25 cellular contexts compared by ENCODE assay signal in genomic region chr7:104368006-104368405, GRCh38. TPM values are rescaled to one million over a fixed set of nuclear protein-coding genes. Genes with fewer than 3 reads are reported as not detected.
DNase-seq lines count a peak whose midpoint lies in the region; ATAC-seq and TF ChIP-seq lines count a peak whose summit lies in the region.
"Had no signal": no experiment of that assay in that cellular context is flagged by ENCODE, and none has a peak within 500 bp of the region (broad histone marks: within the 10 kb centered on the region; RNA-seq: fewer than 3 reads in every experiment).

No MANE protein-coding gene starts in this region.

- H3K36me3 ChIP-seq in GM23338 (ENCODE audit: insufficient read depth) (no peaks in the 10 kb centered on the region), mesendoderm (ENCODE audit: control insufficient read depth, insufficient read depth, low read length) (no peaks in the 10 kb centered on the region)
- H3K36me3 ChIP-seq: MG63 had no signal

- H3K79me2 ChIP-seq in GM23338 (replicated peaks; ENCODE audit: insufficient read depth): no peaks in the 10 kb centered on the region
- H3K79me2 ChIP-seq in mesendoderm (ENCODE audit: control insufficient read depth, insufficient read depth, low read length): no peaks in the 10 kb centered on the region

- ATAC-seq in GM23338 (no peak), GM19467 (IDR thresholded peaks at IDR 0.05; ENCODE audit: unreplicated experiment) (no peak)
- ATAC-seq: PC-3, T-helper 17 cell had no signal

- H2AFZ ChIP-seq in GM23338: peak overlapping the region; percentile 77

- DNase-seq in DMS 273 treated with DMSO at 0.1 percent for 48 hours (lab: John Stamatoyannopoulos, UW): peak; percentile 38
- DNase-seq in GM23338 (ENCODE audit: low spot score): no peak
- DNase-seq in astrocyte of the hippocampus (ENCODE audit: low read depth, low spot score): peak; percentile 37
- DNase-seq in mesendoderm: peak; percentile 25
- DNase-seq in mucosa of gallbladder (ENCODE audit: low spot score): no peak
- no peak for DNase-seq in activated T-cell treated with anti-CD3 and anti-CD28 coated beads, Interleukin-2, amount 50 U/mL, for 1 hour
- DNase-seq: C1 segment of cervical spinal cord; CD4-positive, alpha-beta memory T cell; COR-L47; DMS79; GF-D8; GOT3; HCEC 1CT; KG1; MG63; NCI-H2081; NCI-H2227 treated with DMSO at 0.1 percent for 48 hours; NCI-H526 treated with DMSO at 0.1 percent for 48 hours; PC-3; SK-N-SH; SW 1271; T-helper 17 cell had no signal

- no peaks in the 10 kb centered on the region for H3K9me3 Mint-ChIP-seq in GM23338

- 0 out of 2 replicates have a peak, but pooled peaks cover 1% of the 10 kb centered on the region for H3F3A ChIP-seq in GM23338 (replicated peaks; ENCODE audit: low read depth)

- H2BK15ac ChIP-seq in mesendoderm (replicated peaks; ENCODE audit: low read depth): no peak overlapping the region

- H3K27ac ChIP-seq in GM23338 (ENCODE audit: low read depth) (no peak overlapping the region), mesendoderm (ENCODE audit: low read depth, low read length) (no peak overlapping the region)

- H3K9me2 ChIP-seq in GM23338 (ENCODE audit: insufficient read depth): no peaks in the 10 kb centered on the region
- H3K9me2 ChIP-seq: SK-N-SH had no signal

- H3K27me3 ChIP-seq in GM23338 (ENCODE audit: insufficient read depth) (no peaks in the 10 kb centered on the region), mesendoderm (ENCODE audit: insufficient read depth, low read length, poor library complexity) (no peaks in the 10 kb centered on the region)
- H3K27me3 ChIP-seq: MG63 had no signal

- WGBS in mesendoderm (ENCODE audit: extremely low coverage, insufficient coverage, low lambda C conversion rate): no CpG with 5 or more reads among the region's 1 CpG

- no peak overlapping the region for H3K4me3 ChIP-seq in GM23338
- H3K4me3 ChIP-seq in mesendoderm (ENCODE audit: low read length): no peak overlapping the region
- H3K4me3 ChIP-seq: MG63 had no signal

- H3K9ac ChIP-seq in mesendoderm (ENCODE audit: low read length): no peak overlapping the region
- H3K9ac ChIP-seq: SK-N-SH had no signal

- H3K27me3 Mint-ChIP-seq in GM23338 (ENCODE audit: insufficient read depth, low read depth, poor library complexity): no peaks in the 10 kb centered on the region

- H3K4me3 Mint-ChIP-seq in GM23338: no peak overlapping the region
- H3K4me3 Mint-ChIP-seq: T-helper 17 cell had no signal

- no peak overlapping the region for H3K56ac ChIP-seq in mesendoderm (ENCODE audit: low read length)

- H4K8ac ChIP-seq in mesendoderm (ENCODE audit: low read depth, low read length): no peak overlapping the region

- no peak overlapping the region for H2AK5ac ChIP-seq in mesendoderm (ENCODE audit: low read length)

- no peaks in the 10 kb centered on the region for H4K20me1 ChIP-seq in GM23338 (replicated peaks; ENCODE audit: insufficient read depth)

- H3K27ac Mint-ChIP-seq in GM23338: no peak overlapping the region
- H3K27ac Mint-ChIP-seq: CD4-positive, alpha-beta memory T cell; T-helper 17 cell had no signal

- H3K18ac ChIP-seq in mesendoderm (ENCODE audit: low read length): peak overlapping the region; percentile 39

- H3K79me1 ChIP-seq in mesendoderm (ENCODE audit: low read length): no peaks in the 10 kb centered on the region

- H3K4me1 ChIP-seq in GM23338 (ENCODE audit: insufficient read depth) (peaks cover 21% of the 10 kb centered on the region), mesendoderm (ENCODE audit: control insufficient read depth, low read depth, low read length) (peaks cover 3% of the 10 kb centered on the region)

- H3K23ac ChIP-seq in mesendoderm (ENCODE audit: low read length): no peak overlapping the region

- TF ChIP-seq CTCF in GM23338 (conservative IDR thresholded peaks at IDR 0.05; ENCODE audit: low read depth in 2 of 2): no peak

- H4K5ac ChIP-seq in mesendoderm (ENCODE audit: low read length): no peak overlapping the region

- peaks cover 29% of the 10 kb centered on the region; the same call in 2 of the 3 replicates for H3K4me1 Mint-ChIP-seq in GM23338
- H3K4me1 Mint-ChIP-seq: T-helper 17 cell had no signal

- no peak overlapping the region for H3K4me2 ChIP-seq in GM23338
- no peak overlapping the region for H3K4me2 ChIP-seq in mesendoderm (ENCODE audit: low read length)
- H3K4me2 ChIP-seq: SK-N-SH had no signal

- H3K4ac ChIP-seq in mesendoderm (ENCODE audit: low read depth, low read length): no peak overlapping the region

- H2BK5ac ChIP-seq in mesendoderm (ENCODE audit: low read length): no peak overlapping the region

- no peaks in the 10 kb centered on the region for H3K36me3 Mint-ChIP-seq in GM23338 (ENCODE audit: low read depth)
- H3K36me3 Mint-ChIP-seq: CD4-positive, alpha-beta memory T cell had no signal

- H2BK120ac ChIP-seq in mesendoderm (ENCODE audit: low read depth, low read length): no peak overlapping the region

TF ChIP-seq in GM23338, 12 proteins besides CTCF, POLR2A, EP300 and RAD21 (continues in another document):
- no peak for TF ChIP-seq CREB1 (CRISPR knock-in tag; IDR thresholded peaks at IDR 0.05; ENCODE audit: low read depth)
- TF ChIP-seq EZH2phosphoT487 (IDR thresholded peaks at IDR 0.05; ENCODE audit: unreplicated experiment): no peak
- TF ChIP-seq ZNF462 (CRISPR knock-in tag; IDR thresholded peaks at IDR 0.05): no peak
- TF ChIP-seq JUNB (IDR thresholded peaks at IDR 0.05; ENCODE audit: unreplicated experiment): no peak
- TF ChIP-seq NANOG (IDR thresholded peaks at IDR 0.05; ENCODE audit: borderline replicate concordance): no peak
- TF ChIP-seq STAT1 (IDR thresholded peaks at IDR 0.05; ENCODE audit: unreplicated experiment): no peak
- no peak for TF ChIP-seq ZNF331 (CRISPR knock-in tag; IDR thresholded peaks at IDR 0.05; ENCODE audit: low read depth)
- no peak for TF ChIP-seq POLR2AphosphoS5 (IDR thresholded peaks at IDR 0.05; ENCODE audit: low read depth)
- TF ChIP-seq EZH2 (IDR thresholded peaks at IDR 0.05; ENCODE audit: low read depth, unreplicated experiment): no peak
- TF ChIP-seq ZNF114 (CRISPR knock-in tag; IDR thresholded peaks at IDR 0.05): no peak

RNA-seq across cellular contexts. Expression of gene LHFPL3, which starts 39.6 kb away (rescaled TPM):
- total RNA-seq in GM23338 (2014; rRNA removed; shearing (Covaris generic)): 0.24 and 0.43 TPM in 2 replicates
- polyA plus RNA-seq in GM23338 (2016; fragmentation: Nextera tagmentation; extraction: Ambion mirVana): 0.42 TPM in 1 of 2 replicates, not detected in the other
- 0.03 TPM for polyA plus RNA-seq in mesendoderm (2013, experiment 1 of 2)
- polyA plus RNA-seq in mesendoderm (2013, experiment 2 of 2): not detected
- not detected for total RNA-seq in mucosa of gallbladder
- total RNA-seq: A673; CD4-positive, alpha-beta memory T cell; NCI-H460; PC-3; T-helper 17 cell had no signal
- polyA plus RNA-seq: CD4-positive, alpha-beta memory T cell; SK-N-SH had no signal

Comparison
In these comparisons a context has a peak if more than half of its experiments do, and no peak if none do; other contexts are left out.
1. DNase-seq: peak in DMS 273 treated with DMSO at 0.1 percent for 48 hours (single experiment), astrocyte of the hippocampus (single experiment) and mesendoderm (single experiment); none in GM23338 (single experiment), mucosa of gallbladder (single experiment) and activated T-cell treated with anti-CD3 and anti-CD28 coated beads, Interleukin-2, amount 50 U/mL, for 1 hour (single experiment).